In the genomic region with DNA sequence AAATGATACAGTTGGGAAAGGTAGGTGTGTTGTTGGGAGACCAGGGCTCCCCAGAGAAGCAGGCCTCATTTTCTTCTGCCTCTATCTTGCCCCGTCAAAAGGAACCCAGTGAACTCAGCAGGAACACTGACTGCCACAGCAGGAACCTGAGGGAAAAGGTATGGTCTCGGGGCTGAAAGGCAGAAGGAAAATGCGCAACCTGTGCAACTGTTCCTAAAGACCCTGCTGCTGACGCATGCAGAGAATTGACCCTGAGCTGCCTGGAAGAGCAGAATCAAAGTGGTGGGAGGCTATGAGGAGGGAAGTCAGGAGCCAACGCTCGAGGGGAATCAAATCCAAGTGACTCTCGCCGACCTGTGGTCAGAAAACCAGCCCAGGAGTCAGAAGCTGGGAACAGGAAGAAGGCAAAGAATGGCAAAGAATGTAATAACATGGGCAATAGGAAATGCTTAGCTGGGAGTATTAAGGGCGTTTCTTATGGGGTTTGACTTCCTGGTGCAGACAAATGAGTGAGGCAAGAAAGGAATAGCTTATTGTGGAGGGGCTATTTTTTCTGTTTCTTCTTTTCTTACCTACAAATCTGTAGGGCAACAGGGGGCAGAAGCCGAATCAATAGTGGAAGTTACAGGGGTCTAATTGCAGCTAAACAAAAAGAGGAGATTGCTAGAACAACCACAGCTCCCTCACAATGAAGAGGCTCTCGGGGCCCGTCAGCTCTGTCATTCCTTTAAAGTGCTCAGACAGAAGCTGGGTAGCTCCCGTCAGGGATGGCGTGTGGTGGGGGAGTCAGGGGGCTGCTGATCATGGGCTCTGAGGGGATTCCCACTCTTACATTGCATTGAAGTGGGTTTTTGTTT, we compare ENCODE assay signal across 1 cellular context.
TF ChIP-seq lines count a peak whose summit lies in the region.

No MANE protein-coding gene starts in this region.

TF ChIP-seq in H1, 55 proteins besides CTCF, POLR2A, EP300 and RAD21:
- TF ChIP-seq, protein P1, sequence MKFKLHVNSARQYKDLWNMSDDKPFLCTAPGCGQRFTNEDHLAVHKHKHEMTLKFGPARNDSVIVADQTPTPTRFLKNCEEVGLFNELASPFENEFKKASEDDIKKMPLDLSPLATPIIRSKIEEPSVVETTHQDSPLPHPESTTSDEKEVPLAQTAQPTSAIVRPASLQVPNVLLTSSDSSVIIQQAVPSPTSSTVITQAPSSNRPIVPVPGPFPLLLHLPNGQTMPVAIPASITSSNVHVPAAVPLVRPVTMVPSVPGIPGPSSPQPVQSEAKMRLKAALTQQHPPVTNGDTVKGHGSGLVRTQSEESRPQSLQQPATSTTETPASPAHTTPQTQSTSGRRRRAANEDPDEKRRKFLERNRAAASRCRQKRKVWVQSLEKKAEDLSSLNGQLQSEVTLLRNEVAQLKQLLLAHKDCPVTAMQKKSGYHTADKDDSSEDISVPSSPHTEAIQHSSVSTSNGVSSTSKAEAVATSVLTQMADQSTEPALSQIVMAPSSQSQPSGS (IDR thresholded peaks at IDR 0.05; ENCODE audit: low read length) = no peak
- TF ChIP-seq YY1 (IDR thresholded peaks at IDR 0.05; ENCODE audit: low read depth, low read length) = no peak
- no peak for TF ChIP-seq BACH1 (IDR thresholded peaks at IDR 0.05; ENCODE audit: low read length)
- TF ChIP-seq CREB1 (IDR thresholded peaks at IDR 0.05) = no peak
- peak; percentile 57; the same call in 1 of the 2 replicates for TF ChIP-seq KDM1A (IDR thresholded peaks at IDR 0.05; ENCODE audit: borderline replicate concordance, low read length)
- TF ChIP-seq TBP (IDR thresholded peaks at IDR 0.05; ENCODE audit: low read depth, low read length) = no peak
- TF ChIP-seq NANOG (IDR thresholded peaks at IDR 0.05; ENCODE audit: insufficient read depth, low read depth, low read length, poor library complexity, severe bottlenecking) = peak; percentile 32
- no peak for TF ChIP-seq SIN3A (conservative IDR thresholded peaks at IDR 0.05 in 1 of 2, IDR thresholded peaks at IDR 0.05 in 1 of 2; ENCODE audit: low read depth in 1 of 2, low read length in 2 of 2)
- no peak for TF ChIP-seq EGR1 (IDR thresholded peaks at IDR 0.05; ENCODE audit: borderline replicate concordance, low read depth, low read length)
- no peak for TF ChIP-seq SUZ12 (IDR thresholded peaks at IDR 0.05; ENCODE audit: low read length)
- no peak for TF ChIP-seq MAFK (IDR thresholded peaks at IDR 0.05; ENCODE audit: low read depth, low read length)
- no peak for TF ChIP-seq ASH2L (IDR thresholded peaks at IDR 0.05; ENCODE audit: low read length)
- TF ChIP-seq, protein P2, sequence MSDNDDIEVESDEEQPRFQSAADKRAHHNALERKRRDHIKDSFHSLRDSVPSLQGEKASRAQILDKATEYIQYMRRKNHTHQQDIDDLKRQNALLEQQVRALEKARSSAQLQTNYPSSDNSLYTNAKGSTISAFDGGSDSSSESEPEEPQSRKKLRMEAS (IDR thresholded peaks at IDR 0.05) = 0 out of 2 replicates have a peak, but pooled peaks have one; percentile 11
- no peak for TF ChIP-seq ZNF274 (IDR thresholded peaks at IDR 0.05; ENCODE audit: borderline replicate concordance, extremely low read depth, low read length)
- TF ChIP-seq PHF8 (conservative IDR thresholded peaks at IDR 0.05; ENCODE audit: low read depth, low read length) = no peak
- no peak for TF ChIP-seq HDAC6 (IDR thresholded peaks at IDR 0.05; ENCODE audit: low read depth, low read length)
- TF ChIP-seq HDAC2 (IDR thresholded peaks at IDR 0.05; ENCODE audit: borderline replicate concordance in 1 of 2, low read depth in 2 of 2, low read length in 2 of 2) = no peak
- TF ChIP-seq CTBP2 (IDR thresholded peaks at IDR 0.05; ENCODE audit: borderline replicate concordance, insufficient read depth, insufficient read length, low read length) = no peak
- TF ChIP-seq SIRT6 (IDR thresholded peaks at IDR 0.05; ENCODE audit: low read length) = no peak
- no peak for TF ChIP-seq SP2 (IDR thresholded peaks at IDR 0.05; ENCODE audit: low read length)
- no peak for TF ChIP-seq RXRA (IDR thresholded peaks at IDR 0.05; ENCODE audit: insufficient read depth, low read depth, low read length)
- TF ChIP-seq GTF2F1 (IDR thresholded peaks at IDR 0.05; ENCODE audit: borderline replicate concordance, low read depth, low read length) = no peak
- no peak for TF ChIP-seq POLR2AphosphoS5 (IDR thresholded peaks at IDR 0.05; ENCODE audit: low read depth, low read length)
- no peak for TF ChIP-seq GABPA (IDR thresholded peaks at IDR 0.05; ENCODE audit: borderline replicate concordance, insufficient read depth, low read length)
- no peak for TF ChIP-seq TEAD4 (IDR thresholded peaks at IDR 0.05; ENCODE audit: low read depth, low read length)
- no peak for TF ChIP-seq RFX5 (IDR thresholded peaks at IDR 0.05; ENCODE audit: borderline replicate concordance, low read depth, low read length)
- peak; percentile 7 for TF ChIP-seq EZH2 (IDR thresholded peaks at IDR 0.05; ENCODE audit: low read depth, low read length, severe bottlenecking)
- TF ChIP-seq SRF (IDR thresholded peaks at IDR 0.05; ENCODE audit: low read depth, low read length) = no peak
- TF ChIP-seq FOSL1 (IDR thresholded peaks at IDR 0.05; ENCODE audit: insufficient read depth, low read depth, low read length) = no peak
- no peak for TF ChIP-seq CEBPB (IDR thresholded peaks at IDR 0.05; ENCODE audit: low read depth, low read length)
- TF ChIP-seq TCF12 (IDR thresholded peaks at IDR 0.05; ENCODE audit: low read depth, low read length) = no peak
- no peak for TF ChIP-seq USF2 (IDR thresholded peaks at IDR 0.05; ENCODE audit: low read length)
- no peak for TF ChIP-seq CHD1 (IDR thresholded peaks at IDR 0.05; ENCODE audit: low read depth, low read length)
